ENCODE assay signal across 1 cellular context in the genomic region with DNA sequence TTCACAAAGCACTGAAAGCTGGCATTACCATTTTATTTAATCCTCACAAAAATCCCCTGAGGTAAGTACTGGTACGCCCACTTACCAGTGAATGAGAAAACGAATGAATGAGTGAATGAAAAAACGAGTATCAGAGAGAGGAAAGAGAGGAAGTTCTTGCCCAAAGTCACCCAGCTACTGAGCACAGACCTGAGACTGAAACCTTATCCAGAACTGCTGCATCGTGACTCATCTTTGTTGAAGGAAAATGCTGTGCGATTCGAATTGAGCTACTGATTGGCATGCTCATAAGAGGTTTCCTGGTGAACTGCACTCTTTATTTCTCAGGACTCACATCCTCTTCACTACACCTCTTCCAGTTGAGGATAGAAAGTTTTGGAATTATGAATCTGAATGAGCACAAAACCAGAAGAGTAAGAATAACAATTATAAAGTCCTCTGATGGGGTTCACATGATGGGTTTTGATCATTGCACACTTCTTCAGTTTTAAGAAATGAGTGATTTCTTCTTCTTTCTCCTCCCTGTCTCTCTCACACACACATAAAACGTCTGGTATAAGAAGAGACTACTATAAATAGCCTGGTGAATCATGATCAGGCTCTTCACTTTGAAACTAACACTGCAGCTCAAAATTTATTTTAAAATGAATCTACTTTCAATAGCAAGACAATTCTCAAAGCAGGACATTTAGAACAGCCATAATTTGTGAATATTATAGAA.
TF ChIP-seq lines count a peak whose summit lies in the region.

No MANE protein-coding gene starts in this region.

TF ChIP-seq in GM12878, 131 proteins besides CTCF, POLR2A, EP300 and RAD21 (continued from another document and continues in another):
- TF ChIP-seq, protein P1, sequence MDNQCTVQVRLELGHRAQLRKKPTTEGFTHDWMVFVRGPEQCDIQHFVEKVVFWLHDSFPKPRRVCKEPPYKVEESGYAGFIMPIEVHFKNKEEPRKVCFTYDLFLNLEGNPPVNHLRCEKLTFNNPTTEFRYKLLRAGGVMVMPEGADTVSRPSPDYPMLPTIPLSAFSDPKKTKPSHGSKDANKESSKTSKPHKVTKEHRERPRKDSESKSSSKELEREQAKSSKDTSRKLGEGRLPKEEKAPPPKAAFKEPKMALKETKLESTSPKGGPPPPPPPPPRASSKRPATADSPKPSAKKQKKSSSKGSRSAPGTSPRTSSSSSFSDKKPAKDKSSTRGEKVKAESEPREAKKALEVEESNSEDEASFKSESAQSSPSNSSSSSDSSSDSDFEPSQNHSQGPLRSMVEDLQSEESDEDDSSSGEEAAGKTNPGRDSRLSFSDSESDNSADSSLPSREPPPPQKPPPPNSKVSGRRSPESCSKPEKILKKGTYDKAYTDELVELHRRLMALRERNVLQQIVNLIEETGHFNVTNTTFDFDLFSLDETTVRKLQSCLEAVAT (IDR thresholded peaks at IDR 0.05): no peak
- TF ChIP-seq YY1 (IDR thresholded peaks at IDR 0.05; ENCODE audit: low read depth, low read length) (no peak), TCF12 (IDR thresholded peaks at IDR 0.05; ENCODE audit: low read depth, low read length) (no peak), STAT1 (conservative IDR thresholded peaks at IDR 0.05) (no peak), HDAC6 (IDR thresholded peaks at IDR 0.05; ENCODE audit: unreplicated experiment) (no peak), BHLHE40 (IDR thresholded peaks at IDR 0.05; ENCODE audit: borderline replicate concordance in 1 of 2, low read depth in 2 of 2, low read length in 1 of 2) (no peak), ZNF274 (IDR thresholded peaks at IDR 0.05; ENCODE audit: insufficient read depth, insufficient read length) (no peak), GABPA (IDR thresholded peaks at IDR 0.05; ENCODE audit: low read depth) (no peak), IKZF2 (IDR thresholded peaks at IDR 0.05) (peak; percentile 76 to 78), CBFB (IDR thresholded peaks at IDR 0.05; ENCODE audit: low read depth) (no peak), NBN (IDR thresholded peaks at IDR 0.05) (no peak), BRCA1 (IDR thresholded peaks at IDR 0.05; ENCODE audit: low read depth, low read length) (no peak), KLF5 (IDR thresholded peaks at IDR 0.05; ENCODE audit: partially characterized antibody) (no peak), TARDBP (IDR thresholded peaks at IDR 0.05; ENCODE audit: borderline replicate concordance) (no peak), CREM (IDR thresholded peaks at IDR 0.05; ENCODE audit: low read depth) (no peak; the same call in 1 of the 2 replicates), EZH2 (IDR thresholded peaks at IDR 0.05; ENCODE audit: borderline replicate concordance, control insufficient read depth, low read depth, low read length) (no peak), ZNF217 (IDR thresholded peaks at IDR 0.05) (no peak), CREB1 (IDR thresholded peaks at IDR 0.05; ENCODE audit: low read depth) (no peak)
- TF ChIP-seq, protein P2, sequence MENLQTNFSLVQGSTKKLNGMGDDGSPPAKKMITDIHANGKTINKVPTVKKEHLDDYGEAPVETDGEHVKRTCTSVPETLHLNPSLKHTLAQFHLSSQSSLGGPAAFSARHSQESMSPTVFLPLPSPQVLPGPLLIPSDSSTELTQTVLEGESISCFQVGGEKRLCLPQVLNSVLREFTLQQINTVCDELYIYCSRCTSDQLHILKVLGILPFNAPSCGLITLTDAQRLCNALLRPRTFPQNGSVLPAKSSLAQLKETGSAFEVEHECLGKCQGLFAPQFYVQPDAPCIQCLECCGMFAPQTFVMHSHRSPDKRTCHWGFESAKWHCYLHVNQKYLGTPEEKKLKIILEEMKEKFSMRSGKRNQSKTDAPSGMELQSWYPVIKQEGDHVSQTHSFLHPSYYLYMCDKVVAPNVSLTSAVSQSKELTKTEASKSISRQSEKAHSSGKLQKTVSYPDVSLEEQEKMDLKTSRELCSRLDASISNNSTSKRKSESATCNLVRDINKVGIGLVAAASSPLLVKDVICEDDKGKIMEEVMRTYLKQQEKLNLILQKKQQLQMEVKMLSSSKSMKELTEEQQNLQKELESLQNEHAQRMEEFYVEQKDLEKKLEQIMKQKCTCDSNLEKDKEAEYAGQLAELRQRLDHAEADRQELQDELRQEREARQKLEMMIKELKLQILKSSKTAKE (IDR thresholded peaks at IDR 0.05; ENCODE audit: low read depth, poor library complexity, severe bottlenecking): no peak
- TF ChIP-seq, protein P3, sequence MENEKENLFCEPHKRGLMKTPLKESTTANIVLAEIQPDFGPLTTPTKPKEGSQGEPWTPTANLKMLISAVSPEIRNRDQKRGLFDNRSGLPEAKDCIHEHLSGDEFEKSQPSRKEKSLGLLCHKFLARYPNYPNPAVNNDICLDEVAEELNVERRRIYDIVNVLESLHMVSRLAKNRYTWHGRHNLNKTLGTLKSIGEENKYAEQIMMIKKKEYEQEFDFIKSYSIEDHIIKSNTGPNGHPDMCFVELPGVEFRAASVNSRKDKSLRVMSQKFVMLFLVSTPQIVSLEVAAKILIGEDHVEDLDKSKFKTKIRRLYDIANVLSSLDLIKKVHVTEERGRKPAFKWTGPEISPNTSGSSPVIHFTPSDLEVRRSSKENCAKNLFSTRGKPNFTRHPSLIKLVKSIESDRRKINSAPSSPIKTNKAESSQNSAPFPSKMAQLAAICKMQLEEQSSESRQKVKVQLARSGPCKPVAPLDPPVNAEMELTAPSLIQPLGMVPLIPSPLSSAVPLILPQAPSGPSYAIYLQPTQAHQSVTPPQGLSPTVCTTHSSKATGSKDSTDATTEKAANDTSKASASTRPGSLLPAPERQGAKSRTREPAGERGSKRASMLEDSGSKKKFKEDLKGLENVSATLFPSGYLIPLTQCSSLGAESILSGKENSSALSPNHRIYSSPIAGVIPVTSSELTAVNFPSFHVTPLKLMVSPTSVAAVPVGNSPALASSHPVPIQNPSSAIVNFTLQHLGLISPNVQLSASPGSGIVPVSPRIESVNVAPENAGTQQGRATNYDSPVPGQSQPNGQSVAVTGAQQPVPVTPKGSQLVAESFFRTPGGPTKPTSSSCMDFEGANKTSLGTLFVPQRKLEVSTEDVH (IDR thresholded peaks at IDR 0.05; ENCODE audit: low read depth, partially characterized antibody): no peak
- TF ChIP-seq, protein P4, sequence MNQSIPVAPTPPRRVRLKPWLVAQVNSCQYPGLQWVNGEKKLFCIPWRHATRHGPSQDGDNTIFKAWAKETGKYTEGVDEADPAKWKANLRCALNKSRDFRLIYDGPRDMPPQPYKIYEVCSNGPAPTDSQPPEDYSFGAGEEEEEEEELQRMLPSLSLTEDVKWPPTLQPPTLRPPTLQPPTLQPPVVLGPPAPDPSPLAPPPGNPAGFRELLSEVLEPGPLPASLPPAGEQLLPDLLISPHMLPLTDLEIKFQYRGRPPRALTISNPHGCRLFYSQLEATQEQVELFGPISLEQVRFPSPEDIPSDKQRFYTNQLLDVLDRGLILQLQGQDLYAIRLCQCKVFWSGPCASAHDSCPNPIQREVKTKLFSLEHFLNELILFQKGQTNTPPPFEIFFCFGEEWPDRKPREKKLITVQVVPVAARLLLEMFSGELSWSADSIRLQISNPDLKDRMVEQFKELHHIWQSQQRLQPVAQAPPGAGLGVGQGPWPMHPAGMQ (IDR thresholded peaks at IDR 0.05; ENCODE audit: borderline replicate concordance): no peak
- TF ChIP-seq, protein P5, sequence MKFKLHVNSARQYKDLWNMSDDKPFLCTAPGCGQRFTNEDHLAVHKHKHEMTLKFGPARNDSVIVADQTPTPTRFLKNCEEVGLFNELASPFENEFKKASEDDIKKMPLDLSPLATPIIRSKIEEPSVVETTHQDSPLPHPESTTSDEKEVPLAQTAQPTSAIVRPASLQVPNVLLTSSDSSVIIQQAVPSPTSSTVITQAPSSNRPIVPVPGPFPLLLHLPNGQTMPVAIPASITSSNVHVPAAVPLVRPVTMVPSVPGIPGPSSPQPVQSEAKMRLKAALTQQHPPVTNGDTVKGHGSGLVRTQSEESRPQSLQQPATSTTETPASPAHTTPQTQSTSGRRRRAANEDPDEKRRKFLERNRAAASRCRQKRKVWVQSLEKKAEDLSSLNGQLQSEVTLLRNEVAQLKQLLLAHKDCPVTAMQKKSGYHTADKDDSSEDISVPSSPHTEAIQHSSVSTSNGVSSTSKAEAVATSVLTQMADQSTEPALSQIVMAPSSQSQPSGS (IDR thresholded peaks at IDR 0.05; ENCODE audit: low read length): 0 out of 2 replicates have a peak, but pooled peaks have one; percentile 22
- TF ChIP-seq, protein P6, sequence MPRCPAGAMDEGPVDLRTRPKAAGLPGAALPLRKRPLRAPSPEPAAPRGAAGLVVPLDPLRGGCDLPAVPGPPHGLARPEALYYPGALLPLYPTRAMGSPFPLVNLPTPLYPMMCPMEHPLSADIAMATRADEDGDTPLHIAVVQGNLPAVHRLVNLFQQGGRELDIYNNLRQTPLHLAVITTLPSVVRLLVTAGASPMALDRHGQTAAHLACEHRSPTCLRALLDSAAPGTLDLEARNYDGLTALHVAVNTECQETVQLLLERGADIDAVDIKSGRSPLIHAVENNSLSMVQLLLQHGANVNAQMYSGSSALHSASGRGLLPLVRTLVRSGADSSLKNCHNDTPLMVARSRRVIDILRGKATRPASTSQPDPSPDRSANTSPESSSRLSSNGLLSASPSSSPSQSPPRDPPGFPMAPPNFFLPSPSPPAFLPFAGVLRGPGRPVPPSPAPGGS (IDR thresholded peaks at IDR 0.05; ENCODE audit: borderline replicate concordance, insufficient read depth, low read depth, low read length, poor library complexity, severe bottlenecking): peak; percentile 45
- TF ChIP-seq, protein P7, sequence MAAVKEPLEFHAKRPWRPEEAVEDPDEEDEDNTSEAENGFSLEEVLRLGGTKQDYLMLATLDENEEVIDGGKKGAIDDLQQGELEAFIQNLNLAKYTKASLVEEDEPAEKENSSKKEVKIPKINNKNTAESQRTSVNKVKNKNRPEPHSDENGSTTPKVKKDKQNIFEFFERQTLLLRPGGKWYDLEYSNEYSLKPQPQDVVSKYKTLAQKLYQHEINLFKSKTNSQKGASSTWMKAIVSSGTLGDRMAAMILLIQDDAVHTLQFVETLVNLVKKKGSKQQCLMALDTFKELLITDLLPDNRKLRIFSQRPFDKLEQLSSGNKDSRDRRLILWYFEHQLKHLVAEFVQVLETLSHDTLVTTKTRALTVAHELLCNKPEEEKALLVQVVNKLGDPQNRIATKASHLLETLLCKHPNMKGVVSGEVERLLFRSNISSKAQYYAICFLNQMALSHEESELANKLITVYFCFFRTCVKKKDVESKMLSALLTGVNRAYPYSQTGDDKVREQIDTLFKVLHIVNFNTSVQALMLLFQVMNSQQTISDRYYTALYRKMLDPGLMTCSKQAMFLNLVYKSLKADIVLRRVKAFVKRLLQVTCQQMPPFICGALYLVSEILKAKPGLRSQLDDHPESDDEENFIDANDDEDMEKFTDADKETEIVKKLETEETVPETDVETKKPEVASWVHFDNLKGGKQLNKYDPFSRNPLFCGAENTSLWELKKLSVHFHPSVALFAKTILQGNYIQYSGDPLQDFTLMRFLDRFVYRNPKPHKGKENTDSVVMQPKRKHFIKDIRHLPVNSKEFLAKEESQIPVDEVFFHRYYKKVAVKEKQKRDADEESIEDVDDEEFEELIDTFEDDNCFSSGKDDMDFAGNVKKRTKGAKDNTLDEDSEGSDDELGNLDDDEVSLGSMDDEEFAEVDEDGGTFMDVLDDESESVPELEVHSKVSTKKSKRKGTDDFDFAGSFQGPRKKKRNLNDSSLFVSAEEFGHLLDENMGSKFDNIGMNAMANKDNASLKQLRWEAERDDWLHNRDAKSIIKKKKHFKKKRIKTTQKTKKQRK (IDR thresholded peaks at IDR 0.05; ENCODE audit: low read depth, low read length): no peak
- TF ChIP-seq, protein P8, sequence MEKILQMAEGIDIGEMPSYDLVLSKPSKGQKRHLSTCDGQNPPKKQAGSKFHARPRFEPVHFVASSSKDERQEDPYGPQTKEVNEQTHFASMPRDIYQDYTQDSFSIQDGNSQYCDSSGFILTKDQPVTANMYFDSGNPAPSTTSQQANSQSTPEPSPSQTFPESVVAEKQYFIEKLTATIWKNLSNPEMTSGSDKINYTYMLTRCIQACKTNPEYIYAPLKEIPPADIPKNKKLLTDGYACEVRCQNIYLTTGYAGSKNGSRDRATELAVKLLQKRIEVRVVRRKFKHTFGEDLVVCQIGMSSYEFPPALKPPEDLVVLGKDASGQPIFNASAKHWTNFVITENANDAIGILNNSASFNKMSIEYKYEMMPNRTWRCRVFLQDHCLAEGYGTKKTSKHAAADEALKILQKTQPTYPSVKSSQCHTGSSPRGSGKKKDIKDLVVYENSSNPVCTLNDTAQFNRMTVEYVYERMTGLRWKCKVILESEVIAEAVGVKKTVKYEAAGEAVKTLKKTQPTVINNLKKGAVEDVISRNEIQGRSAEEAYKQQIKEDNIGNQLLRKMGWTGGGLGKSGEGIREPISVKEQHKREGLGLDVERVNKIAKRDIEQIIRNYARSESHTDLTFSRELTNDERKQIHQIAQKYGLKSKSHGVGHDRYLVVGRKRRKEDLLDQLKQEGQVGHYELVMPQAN (conservative IDR thresholded peaks at IDR 0.05): no peak
- TF ChIP-seq, protein P9, sequence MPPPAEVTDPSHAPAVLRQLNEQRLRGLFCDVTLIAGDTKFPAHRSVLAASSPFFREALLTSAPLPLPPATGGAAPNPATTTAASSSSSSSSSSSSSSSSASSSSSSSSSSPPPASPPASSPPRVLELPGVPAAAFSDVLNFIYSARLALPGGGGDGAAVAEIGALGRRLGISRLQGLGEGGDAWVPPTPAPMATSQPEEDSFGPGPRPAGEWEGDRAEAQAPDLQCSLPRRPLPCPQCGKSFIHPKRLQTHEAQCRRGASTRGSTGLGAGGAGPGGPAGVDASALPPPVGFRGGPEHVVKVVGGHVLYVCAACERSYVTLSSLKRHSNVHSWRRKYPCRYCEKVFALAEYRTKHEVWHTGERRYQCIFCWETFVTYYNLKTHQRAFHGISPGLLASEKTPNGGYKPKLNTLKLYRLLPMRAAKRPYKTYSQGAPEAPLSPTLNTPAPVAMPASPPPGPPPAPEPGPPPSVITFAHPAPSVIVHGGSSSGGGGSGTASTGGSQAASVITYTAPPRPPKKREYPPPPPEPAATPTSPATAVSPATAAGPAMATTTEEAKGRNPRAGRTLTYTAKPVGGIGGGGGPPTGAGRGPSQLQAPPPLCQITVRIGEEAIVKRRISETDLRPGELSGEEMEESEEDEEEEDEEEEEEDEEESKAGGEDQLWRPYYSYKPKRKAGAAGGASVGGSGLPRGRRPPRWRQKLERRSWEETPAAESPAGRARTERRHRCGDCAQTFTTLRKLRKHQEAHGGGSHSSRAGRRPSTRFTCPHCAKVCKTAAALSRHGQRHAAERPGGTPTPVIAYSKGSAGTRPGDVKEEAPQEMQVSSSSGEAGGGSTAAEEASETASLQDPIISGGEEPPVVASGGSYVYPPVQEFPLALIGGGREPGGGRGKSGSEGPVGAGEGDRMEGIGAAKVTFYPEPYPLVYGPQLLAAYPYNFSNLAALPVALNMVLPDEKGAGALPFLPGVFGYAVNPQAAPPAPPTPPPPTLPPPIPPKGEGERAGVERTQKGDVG (CRISPR knock-in tag; IDR thresholded peaks at IDR 0.05): no peak
- TF ChIP-seq, protein P10, sequence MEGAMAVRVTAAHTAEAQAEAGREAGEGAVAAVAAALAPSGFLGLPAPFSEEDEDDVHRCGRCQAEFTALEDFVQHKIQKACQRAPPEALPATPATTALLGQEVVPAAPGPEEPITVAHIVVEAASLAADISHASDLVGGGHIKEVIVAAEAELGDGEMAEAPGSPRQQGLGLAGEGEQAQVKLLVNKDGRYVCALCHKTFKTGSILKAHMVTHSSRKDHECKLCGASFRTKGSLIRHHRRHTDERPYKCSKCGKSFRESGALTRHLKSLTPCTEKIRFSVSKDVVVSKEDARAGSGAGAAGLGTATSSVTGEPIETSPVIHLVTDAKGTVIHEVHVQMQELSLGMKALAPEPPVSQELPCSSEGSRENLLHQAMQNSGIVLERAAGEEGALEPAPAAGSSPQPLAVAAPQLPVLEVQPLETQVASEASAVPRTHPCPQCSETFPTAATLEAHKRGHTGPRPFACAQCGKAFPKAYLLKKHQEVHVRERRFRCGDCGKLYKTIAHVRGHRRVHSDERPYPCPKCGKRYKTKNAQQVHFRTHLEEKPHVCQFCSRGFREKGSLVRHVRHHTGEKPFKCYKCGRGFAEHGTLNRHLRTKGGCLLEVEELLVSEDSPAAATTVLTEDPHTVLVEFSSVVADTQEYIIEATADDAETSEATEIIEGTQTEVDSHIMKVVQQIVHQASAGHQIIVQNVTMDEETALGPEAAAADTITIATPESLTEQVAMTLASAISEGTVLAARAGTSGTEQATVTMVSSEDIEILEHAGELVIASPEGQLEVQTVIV (IDR thresholded peaks at IDR 0.05; ENCODE audit: borderline replicate concordance, partially characterized antibody): no peak
